In genomic region chr7:515628-516027, GRCh38 we compare ENCODE assay signal across 15 cellular contexts. TPM values are rescaled to one million over a fixed set of nuclear protein-coding genes. Genes with fewer than 3 reads are reported as not detected.
DNase-seq lines count a peak whose midpoint lies in the region; ATAC-seq, FAIRE-seq and TF ChIP-seq lines count a peak whose summit lies in the region.
"Had no signal": no experiment of that assay in that cellular context is flagged by ENCODE, and none has a peak within 500 bp of the region (broad histone marks: within the 10 kb centered on the region; RNA-seq: fewer than 3 reads in every experiment).

No MANE protein-coding gene starts in this region.

- TF ChIP-seq EP300 in sigmoid colon (IDR thresholded peaks at IDR 0.05) = no peak
- TF ChIP-seq EP300 in upper lobe of left lung (IDR thresholded peaks at IDR 0.05) = no peak

- H3K79me2 ChIP-seq in GM23338 (replicated peaks; ENCODE audit: insufficient read depth) (peaks cover 50% of the 10 kb centered on the region), astrocyte (ENCODE audit: insufficient read depth, low read length) (peaks cover 74% of the 10 kb centered on the region)

- H3K4me3 ChIP-seq in GM23338 (peak overlapping the region; percentile 94), astrocyte (ENCODE audit: insufficient read depth, low read depth, low read length) (no peak overlapping the region), iPS-18a (ENCODE audit: low read length) (peak overlapping the region; percentile 57), sigmoid colon (no peak overlapping the region), upper lobe of left lung (peak overlapping the region in 1 of 4 donors; percentile 78)
- H3K4me3 ChIP-seq: thyroid gland had no signal

- TF ChIP-seq POLR2A in sigmoid colon (IDR thresholded peaks at IDR 0.05) (no peak), upper lobe of left lung (IDR thresholded peaks at IDR 0.05) (no peak)

- H3K27me3 Mint-ChIP-seq in GM23338 (ENCODE audit: insufficient read depth, low read depth, poor library complexity) (peaks cover 28% of the 10 kb centered on the region), astrocyte (ENCODE audit: low read depth, unreplicated experiment) (no peaks in the 10 kb centered on the region)

- H3K9me3 Mint-ChIP-seq in GM23338 (no peaks in the 10 kb centered on the region; the same call in 1 of the 3 replicates), astrocyte (ENCODE audit: unreplicated experiment) (no peaks in the 10 kb centered on the region)
- H3K9me3 Mint-ChIP-seq: naive B cell had no signal

- H3K36me3 Mint-ChIP-seq in GM23338 (ENCODE audit: low read depth) (peaks cover 32% of the 10 kb centered on the region), astrocyte (ENCODE audit: low read depth, unreplicated experiment) (peaks cover 3% of the 10 kb centered on the region)
- H3K36me3 Mint-ChIP-seq: naive B cell had no signal

- TF ChIP-seq CTCF in GM23338 (conservative IDR thresholded peaks at IDR 0.05; ENCODE audit: low read depth in 2 of 2) (no peak), astrocyte (IDR thresholded peaks at IDR 0.05; ENCODE audit: insufficient read depth, low read depth, low read length) (no peak), sigmoid colon (IDR thresholded peaks at IDR 0.05) (no peak), upper lobe of left lung (IDR thresholded peaks at IDR 0.05) (no peak)

- H3K4me1 Mint-ChIP-seq in GM23338 (peaks cover 35% of the 10 kb centered on the region), astrocyte (ENCODE audit: low read depth, unreplicated experiment) (peaks cover 17% of the 10 kb centered on the region)

- FAIRE-seq in astrocyte (lab: Jason Lieb, UNC) = no peak
- FAIRE-seq: small intestine had no signal

- H3K4me2 ChIP-seq in GM23338 (peak overlapping the region; percentile 97), astrocyte (ENCODE audit: low read length) (peak overlapping the region; percentile 89)

- no peaks in the 10 kb centered on the region for H3K9me2 ChIP-seq in GM23338 (ENCODE audit: insufficient read depth)

- peak; percentile 12 for ATAC-seq in GM23338
- no peak for ATAC-seq in HG03175 (IDR thresholded peaks at IDR 0.05; ENCODE audit: unreplicated experiment)
- no peak for ATAC-seq in HG02623 (IDR thresholded peaks at IDR 0.05; ENCODE audit: unreplicated experiment)
- no peak for ATAC-seq in upper lobe of left lung (ENCODE audit: low FRiP score in 2 of 2)

- H3K27ac ChIP-seq in GM23338 (ENCODE audit: low read depth) = peak overlapping the region; percentile 91
- H3K27ac ChIP-seq in astrocyte (ENCODE audit: low read depth, low read length) = peak overlapping the region; percentile 38
- H3K27ac ChIP-seq in iPS-18a (ENCODE audit: low read length) = no peak overlapping the region
- peak overlapping the region; percentile 89 to 96 (median 93) for H3K27ac ChIP-seq in sigmoid colon
- H3K27ac ChIP-seq in upper lobe of left lung = peak overlapping the region in 2 of 4 donors; percentile 34 to 91

- H3K27me3 ChIP-seq in GM23338 (ENCODE audit: insufficient read depth) (peaks cover 20% of the 10 kb centered on the region), astrocyte (ENCODE audit: insufficient read depth, low read length) (no peaks in the 10 kb centered on the region), iPS-18a (ENCODE audit: control insufficient read depth, insufficient read depth, low read length) (peaks cover 20% of the 10 kb centered on the region), sigmoid colon (peaks cover 0 to 3% (median 0%) of the 10 kb centered on the region in 3 donors), upper lobe of left lung (peaks cover 0 to 19% (median 3%) of the 10 kb centered on the region in 4 donors)
- H3K27me3 ChIP-seq: thyroid gland had no signal

- WGBS in sigmoid colon, 2 donors = 60 to 78% methylated on average over 10 of the region's 10 CpGs
- 69 to 71% methylated on average over 10 of the region's 10 CpGs for WGBS in upper lobe of left lung, 2 donors

- DNase-seq in GM23338 (ENCODE audit: low spot score) = peak; percentile 79
- no peak for DNase-seq in astrocyte (ENCODE audit: low read depth)
- no peak for DNase-seq in sigmoid colon
- DNase-seq in NCI-H345 (lab: John Stamatoyannopoulos, UW) = no peak
- DNase-seq in upper lobe of left lung = no peak
- DNase-seq: activated CD4-positive, CD25-positive, alpha-beta regulatory T cell treated with anti-CD3 and anti-CD28 coated beads, Interleukin-2, amount 50 U/mL, for 72 hours; GOT3; kidney glomerular epithelial cell; naive B cell; NCI-H1092; thyroid gland had no signal

- H3K4me3 Mint-ChIP-seq in GM23338 = peak overlapping the region; percentile 83
- peak overlapping the region; percentile 78 for H3K4me3 Mint-ChIP-seq in astrocyte (ENCODE audit: unreplicated experiment)

- H3K9ac ChIP-seq in astrocyte (ENCODE audit: low read length) (peak overlapping the region; percentile 66), iPS-18a (ENCODE audit: low read length) (peak overlapping the region; percentile 45)

- no peaks in the 10 kb centered on the region; the same call in 1 of the 2 replicates for H4K20me1 ChIP-seq in GM23338 (replicated peaks; ENCODE audit: insufficient read depth)
- H4K20me1 ChIP-seq in astrocyte (ENCODE audit: insufficient read depth, low read length) = peaks cover 50% of the 10 kb centered on the region

- H3K4me1 ChIP-seq in GM23338 (ENCODE audit: insufficient read depth) (peaks cover 24% of the 10 kb centered on the region), astrocyte (ENCODE audit: insufficient read depth, low read length) (peaks cover 39% of the 10 kb centered on the region), iPS-18a (ENCODE audit: control insufficient read depth, low read depth, low read length) (peaks cover 20% of the 10 kb centered on the region), sigmoid colon (peaks cover 0 to 68% (median 56%) of the 10 kb centered on the region in 4 donors), upper lobe of left lung (peaks cover 29 to 85% (median 54%) of the 10 kb centered on the region in 4 donors)

- H3F3A ChIP-seq in GM23338 (replicated peaks; ENCODE audit: low read depth) = peaks cover 15% of the 10 kb centered on the region

- H3K27ac Mint-ChIP-seq in GM23338 = peak overlapping the region; percentile 95
- peak overlapping the region; percentile 41 for H3K27ac Mint-ChIP-seq in astrocyte (ENCODE audit: unreplicated experiment)
- H3K27ac Mint-ChIP-seq: naive B cell had no signal

- no peaks in the 10 kb centered on the region for H3K36me3 ChIP-seq in GM23338 (ENCODE audit: insufficient read depth)
- H3K36me3 ChIP-seq in astrocyte (ENCODE audit: insufficient read depth, low read length) = no peaks in the 10 kb centered on the region
- no peaks in the 10 kb centered on the region for H3K36me3 ChIP-seq in iPS-18a (ENCODE audit: control insufficient read depth, low read depth, low read length)
- peaks cover 0 to 20% (median 0%) of the 10 kb centered on the region in 4 donors for H3K36me3 ChIP-seq in sigmoid colon
- H3K36me3 ChIP-seq in upper lobe of left lung = peaks cover 0 to 10% (median 3%) of the 10 kb centered on the region in 4 donors
- H3K36me3 ChIP-seq: thyroid gland had no signal

- H3K9me3 ChIP-seq in astrocyte (ENCODE audit: insufficient read depth, low read depth, low read length) (no peaks in the 10 kb centered on the region), iPS-18a (ENCODE audit: control insufficient read depth, low read depth, low read length) (no peaks in the 10 kb centered on the region), sigmoid colon (no peaks in the 10 kb centered on the region), upper lobe of left lung (no peaks in the 10 kb centered on the region)
- H3K9me3 ChIP-seq: thyroid gland had no signal

- H2AFZ ChIP-seq in GM23338 = no peak overlapping the region
- no peak overlapping the region for H2AFZ ChIP-seq in astrocyte (ENCODE audit: low read depth, low read length)

- intact Hi-C loops in sigmoid colon (cut with DNase I) = loop anchor here (2.0 to 10.0 kb wide), 5 partner anchors 152 to 1019 kb away; partner anchors contain the start of genes GET4 and MAFK

RNA-seq across cellular contexts. Expression of gene PDGFA, which starts 4.0 kb away (rescaled TPM):
- total RNA-seq in GM23338 (2014; rRNA removed; shearing (Covaris generic)) = 32.2 and 43.1 TPM in 2 replicates
- polyA plus RNA-seq in GM23338 (2016; fragmentation: Nextera tagmentation; extraction: Ambion mirVana) (35.6 and 39.5 TPM in 2 replicates), sigmoid colon (10 to 100 TPM; 19.7 to 21.6 (median 20.0) TPM)
- total RNA-seq in astrocyte (47.1 and 52.9 TPM in 2 replicates), sigmoid colon (10 to 100 TPM; 33.9 to 38.5 (median 36.9) TPM), upper lobe of left lung (10 to 100 TPM; 23.0 to 73.3 (median 44.6) TPM)

Comparison
In these comparisons a context has a peak if more than half of its experiments do, and no peak if none do; other contexts are left out.
1. H3K4me3 ChIP-seq: peak in GM23338 (single experiment) and iPS-18a (single experiment); none in astrocyte (single experiment) and sigmoid colon (0 of 4).